Comparison of ENCODE assay signal across 3 cellular contexts in genomic region chr10:121110369-121110768, GRCh38.
"Had no signal": no experiment of that assay in that cellular context is flagged by ENCODE, and none has a peak within 500 bp of the region (broad histone marks: within the 10 kb centered on the region; RNA-seq: fewer than 3 reads in every experiment).

No MANE protein-coding gene starts in this region.

- H3K4me3 ChIP-seq: GM12878 had no signal

- DNase-seq: GDM1, GF-D8 had no signal
